In the genomic region with DNA sequence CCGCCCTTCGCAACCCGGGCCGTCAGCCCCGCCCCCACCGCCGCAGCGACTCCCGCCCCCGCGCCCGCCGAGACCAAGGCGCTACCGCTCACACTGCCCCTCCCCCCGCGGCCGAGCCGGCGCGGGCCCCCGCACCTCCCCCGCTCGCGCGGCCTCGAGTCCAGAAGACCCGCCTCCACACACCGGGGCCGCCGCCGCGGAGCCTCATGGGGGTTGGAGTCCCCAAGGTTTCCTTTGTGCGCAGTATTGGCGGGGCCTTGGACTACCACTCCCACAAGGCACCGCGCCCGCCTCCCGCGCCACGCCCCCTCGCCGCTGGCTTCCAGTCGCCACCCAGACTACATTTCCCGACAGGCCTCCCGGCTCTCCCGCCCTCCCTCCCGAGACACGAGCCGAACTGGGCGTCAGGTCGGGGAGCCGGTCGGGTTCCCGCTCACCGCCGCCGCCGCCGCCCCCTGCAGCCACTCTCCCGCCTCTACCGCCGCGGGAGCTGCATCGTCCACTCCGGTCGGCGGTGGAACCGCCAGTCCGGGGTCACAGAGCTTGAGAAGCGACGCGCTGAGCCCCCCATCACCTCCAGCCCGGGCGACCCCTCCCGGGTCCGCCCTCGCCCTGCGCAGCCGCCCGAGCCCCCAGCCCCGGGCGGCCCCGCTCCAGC, we compare ENCODE assay signal across 8 cellular contexts.
DNase-seq lines count a peak whose midpoint lies in the region; ATAC-seq and TF ChIP-seq lines count a peak whose summit lies in the region.

A gene (plus strand): TSS at position 371 of the 658 bp plus-strand sequence. CDS start 336 bp downstream, outside the sequence.

- H3K9me3 Mint-ChIP-seq in central memory CD8-positive, alpha-beta T cell = no peaks in the 10 kb centered on the region

- H3K4me3 Mint-ChIP-seq in central memory CD8-positive, alpha-beta T cell = peak within 1 kb of the TSS; percentile 89

- peak; percentile 42 for TF ChIP-seq POLR2A in GM19099 (IDR thresholded peaks at IDR 0.05; ENCODE audit: extremely low read depth, insufficient read length, low read depth)

- H3K27ac Mint-ChIP-seq in central memory CD8-positive, alpha-beta T cell (ENCODE audit: low read depth) = peak within 1 kb of the TSS; percentile 89

- no peaks in the 10 kb centered on the region for H3K27me3 Mint-ChIP-seq in central memory CD8-positive, alpha-beta T cell

- peaks cover 22% of the 10 kb centered on the region for H3K4me1 Mint-ChIP-seq in central memory CD8-positive, alpha-beta T cell

- DNase-seq in AG20443 (ENCODE audit: low spot score) = peak; percentile 98
- peak; percentile 99 for DNase-seq in NCI-H446 treated with DMSO at 0.1 percent for 48 hours (lab: John Stamatoyannopoulos, UW)
- DNase-seq in central memory CD8-positive, alpha-beta T cell (ENCODE audit: low spot score in 2 of 2) = peak; percentile 98 to 99
- peak; percentile 100 for DNase-seq in islet precursor cell
- peak; percentile 99 for DNase-seq in stimulated activated CD4-positive, alpha-beta T cell treated with anti-CD3 and anti-CD28 coated beads, Interleukin-12 subunit alpha, Interleukin-12 subunit beta, amount 100 ng/mL, for 4 hours

- ATAC-seq in HG03378 (IDR thresholded peaks at IDR 0.05; ENCODE audit: unreplicated experiment) = peak; percentile 80
- peak; percentile 97 to 98 for ATAC-seq in activated CD4-positive, CD25-positive, alpha-beta regulatory T cell treated with anti-CD3 and anti-CD28 coated beads, Interleukin-2, amount 50 U/mL, for 24 hours
- ATAC-seq in central memory CD8-positive, alpha-beta T cell (replicated peaks; ENCODE audit: extremely low read depth, poor library complexity, severe bottlenecking) = peak; percentile 98

- H3K36me3 Mint-ChIP-seq in central memory CD8-positive, alpha-beta T cell (ENCODE audit: insufficient read depth) = peaks cover 6% of the 10 kb centered on the region

Comparison
In these comparisons a context has a peak if more than half of its experiments do, and no peak if none do; other contexts are left out.
1. Peak in every context shown above with its lines: DNase-seq and ATAC-seq.